ENCODE assay signal across 8 cellular contexts in genomic region chr6:3162565-3163247, GRCh38. TPM values are rescaled to one million over a fixed set of nuclear protein-coding genes. Genes with fewer than 3 reads are reported as not detected.
DNase-seq lines count a peak whose midpoint lies in the region; ATAC-seq, FAIRE-seq and TF ChIP-seq lines count a peak whose summit lies in the region.

No MANE protein-coding gene starts in this region.

- no peak for TF ChIP-seq CTCF in A673 (conservative IDR thresholded peaks at IDR 0.05; ENCODE audit: low read depth, low read length)
- TF ChIP-seq CTCF in WI38 (IDR thresholded peaks at IDR 0.05; ENCODE audit: low read depth, low read length): no peak
- no peak for TF ChIP-seq CTCF in kidney (IDR thresholded peaks at IDR 0.05; ENCODE audit: borderline replicate concordance, extremely low read depth, insufficient read depth)

- intact Hi-C loops in A673 (cut with micrococcal nuclease; ENCODE audit: unreplicated experiment) (no loop called here), kidney (cut with DNase I) (loop anchor here (10.0 kb wide), 1 partner anchor 82 kb away; no protein-coding TSS in a partner anchor)

- CTCF ChIA-PET in A673 (lab: Charles Lee): interaction anchor here (0.6 to 0.8 kb wide), 3 partner anchors 210 to 502 kb away, joined by 3 to 6 read pairs (median 5); no protein-coding TSS in a partner anchor

- H3K4me3 ChIP-seq in A673 (ENCODE audit: low read depth, low read length, poor library complexity, severe bottlenecking): peak overlapping the region; percentile 84
- H3K4me3 ChIP-seq in WI38 (ENCODE audit: low read depth, low read length): peak overlapping the region; percentile 77
- H3K4me3 ChIP-seq in kidney (ENCODE audit: low read length in 2 of 2): peak overlapping the region; percentile 64 to 71

- H3K36me3 ChIP-seq in A673 (ENCODE audit: insufficient read depth, low read length, poor library complexity, severe bottlenecking) (no peaks in the 10 kb centered on the region), kidney (ENCODE audit: control insufficient read depth in 1 of 2, insufficient read depth in 2 of 2, low read length in 2 of 2) (no peaks in the 10 kb centered on the region)

- FAIRE-seq in kidney (lab: Jason Lieb, UNC): no peak

- peak overlapping the region; percentile 58 to 77 for H3K9ac ChIP-seq in kidney (ENCODE audit: low read length in 2 of 2)

- DNase-seq in A673 (ENCODE audit: low spot score) (peak; percentile 86), NCI-H2196 (lab: John Stamatoyannopoulos, UW; ENCODE audit: unreplicated experiment) (peak; percentile 74), cerebellum (ENCODE audit: low spot score) (peak; percentile 83), kidney (peak; percentile 92)
- DNase-seq in stimulated activated CD4-positive, alpha-beta T cell treated with anti-CD3 and anti-CD28 coated beads, Interleukin-12 subunit alpha, Interleukin-12 subunit beta, amount 100 ng/mL, for 4 hours: peak; percentile 53

- POLR2A ChIA-PET in A673 (lab: Charles Lee; ENCODE audit: low non-redundant PET): interaction anchor here (0.5 kb wide), 1 partner anchor 139 kb away, joined by 3 read pairs; no protein-coding TSS in a partner anchor

- H3K27ac ChIP-seq in A673 (ENCODE audit: low read depth, low read length, poor library complexity, severe bottlenecking) (peak overlapping the region; percentile 92), kidney (ENCODE audit: low read depth in 2 of 2, low read length in 2 of 2) (peak overlapping the region; percentile 70 to 86)

- ATAC-seq in GM18511 (IDR thresholded peaks at IDR 0.05; ENCODE audit: unreplicated experiment) (peak; percentile 72), HG02981 (IDR thresholded peaks at IDR 0.05; ENCODE audit: unreplicated experiment) (peak; percentile 71)

- no peaks in the 10 kb centered on the region for H3K27me3 ChIP-seq in A673 (replicated peaks; ENCODE audit: insufficient read depth, low read depth, low read length, poor library complexity)

- BruUV-seq in A673 (replicated peaks; lab: Mats Ljungman, UMichigan): TSS peak; percentile 67

- H3K9me3 ChIP-seq in A673 (ENCODE audit: low read depth, low read length, poor library complexity, severe bottlenecking) (no peaks in the 10 kb centered on the region), kidney (ENCODE audit: control insufficient read depth in 1 of 2, low read length in 2 of 2) (no peaks in the 10 kb centered on the region)

- H3K4me1 ChIP-seq in A673 (ENCODE audit: insufficient read depth, low read length, poor library complexity, severe bottlenecking) (peaks cover 39% of the 10 kb centered on the region), kidney (ENCODE audit: control insufficient read depth in 1 of 2, insufficient read depth in 1 of 2, low read depth in 1 of 2, low read length in 2 of 2) (peaks cover 0 to 5% of the 10 kb centered on the region in 2 donors)

RNA-seq across cellular contexts. Expression of gene TUBB2A, which starts 5.4 kb away (rescaled TPM):
- total RNA-seq in A673 (2021) (93.9 and 112 TPM in 2 replicates), cerebellum (485 TPM), kidney (49.8 TPM)
- 80.9 TPM for polyA plus RNA-seq in kidney (ENCODE audit: insufficient read depth, low read depth, low replicate concordance)

RNA-seq across cellular contexts. Expression of gene BPHL, which starts 44.2 kb away (rescaled TPM):
- total RNA-seq in A673 (2021): 30.8 and 37.4 TPM in 2 replicates
- 26.6 TPM for total RNA-seq in cerebellum
- 28.9 TPM for total RNA-seq in kidney
- polyA plus RNA-seq in kidney (ENCODE audit: insufficient read depth, low read depth, low replicate concordance): 94.1 TPM

Comparison
In these comparisons a context has a peak if more than half of its experiments do, and no peak if none do; other contexts are left out.
1. Peak in every context shown above with its lines: DNase-seq, ATAC-seq, H3K4me3 ChIP-seq and H3K27ac ChIP-seq.